In genomic region chr6:63598001-63598250, GRCh38 we compare ENCODE assay signal across 8 cellular contexts. TPM values are rescaled to one million over a fixed set of nuclear protein-coding genes. Genes with fewer than 3 reads are reported as not detected.
DNase-seq lines count a peak whose midpoint lies in the region; ATAC-seq, FAIRE-seq and TF ChIP-seq lines count a peak whose summit lies in the region.

No MANE protein-coding gene starts in this region.

- no peaks in the 10 kb centered on the region for H3K9me1 ChIP-seq in K562 (ENCODE audit: control insufficient read depth, insufficient read depth, low read length)

- H3K79me1 ChIP-seq in mesenchymal stem cell (replicated peaks; ENCODE audit: low read length, poor library complexity, severe bottlenecking): no peaks in the 10 kb centered on the region

- H3K4ac ChIP-seq in mesenchymal stem cell (ENCODE audit: low read depth in 1 of 2, low read length in 2 of 2): no peak overlapping the region

- ATAC-seq in Right ventricle myocardium inferior (peak; percentile 49), left ventricle myocardium superior (no peak), HG03520 (IDR thresholded peaks at IDR 0.05; ENCODE audit: unreplicated experiment) (peak; percentile 3), K562 (peak; percentile 53)

- no peak overlapping the region for H3K18ac ChIP-seq in mesenchymal stem cell (ENCODE audit: low read depth in 1 of 2, low read length in 2 of 2)

- H2AFZ ChIP-seq in K562 (ENCODE audit: low read depth, low read length) (peak overlapping the region; percentile 99), mesenchymal stem cell (ENCODE audit: low read depth, low read length) (no peak overlapping the region)

- H3K9me3 ChIP-seq in K562 (replicated peaks; ENCODE audit: control insufficient read depth, insufficient read depth, low read depth, low read length) (no peaks in the 10 kb centered on the region), mesenchymal stem cell (ENCODE audit: control insufficient read depth, low read length) (no peaks in the 10 kb centered on the region)

- H3K27ac ChIP-seq in K562 (ENCODE audit: extremely low read depth, low read depth, low read length) (no peak overlapping the region), mesenchymal stem cell (ENCODE audit: low read length, poor library complexity, severe bottlenecking) (peak overlapping the region; percentile 9), RWPE1 (no peak overlapping the region)

- CTCF ChIA-PET in K562 (lab: Yijun Ruan, JAX; ENCODE audit: low intra/inter-chr PET ratio): interaction anchor here (2.8 kb wide), 1 partner anchor 166 kb away, joined by 13 read pairs; no protein-coding TSS in a partner anchor
- CTCF ChIA-PET in RWPE1 (lab: Yijun Ruan, JAX): interaction anchor here (0.6 to 1.7 kb wide), 9 partner anchors 10 to 1163 kb away, joined by 3 to 9 read pairs (median 5); no protein-coding TSS in a partner anchor

- H3K27me3 ChIP-seq in K562 (ENCODE audit: control insufficient read depth in 2 of 2, insufficient read depth in 2 of 2, low read length in 2 of 2): no peaks in the 10 kb centered on the region
- H3K27me3 ChIP-seq in mesenchymal stem cell (ENCODE audit: control insufficient read depth in 1 of 2, insufficient read depth in 1 of 2, low read length in 2 of 2): no peaks in the 10 kb centered on the region

- no peak overlapping the region for H2AK5ac ChIP-seq in mesenchymal stem cell (ENCODE audit: low read length, severe bottlenecking)

- in situ Hi-C loops in K562 (cut with MboI): loop anchor here (5.0 kb wide), 1 partner anchor 164 kb away; no protein-coding TSS in a partner anchor

- no peak for TF ChIP-seq POLR2A in K562 (conservative IDR thresholded peaks at IDR 0.05)

- no peak overlapping the region for H4K8ac ChIP-seq in mesenchymal stem cell (ENCODE audit: low read length)

- H3K4me3 ChIP-seq in K562 (peak overlapping the region; percentile 43), mesenchymal stem cell (ENCODE audit: insufficient read depth in 1 of 2, low read depth in 1 of 2, low read length in 2 of 2) (peak overlapping the region in 1 of 2 experiments; percentile 81)

- intact Hi-C loops in Right ventricle myocardium inferior (cut with DNase I): loop anchor here (1.0 to 5.0 kb wide), 3 partner anchors 37 to 246 kb away; partner anchors contain the start of gene PHF3
- intact Hi-C loops in left ventricle myocardium superior (cut with micrococcal nuclease): loop anchor here (2.0 kb wide), 1 partner anchor 167 kb away; no protein-coding TSS in a partner anchor
- intact Hi-C loops in K562 (cut with micrococcal nuclease): loop anchor here (1.0 to 10.0 kb wide), 3 partner anchors 39 to 166 kb away; partner anchors contain the start of gene PHF3

- H3K4me2 ChIP-seq in K562 (ENCODE audit: insufficient read depth, low read length) (peak overlapping the region; percentile 97), mesenchymal stem cell (ENCODE audit: low read length, poor library complexity, severe bottlenecking) (peak overlapping the region; percentile 91)

- POLR2A ChIA-PET in K562 (lab: Yijun Ruan, JAX): interaction anchor here (0.6 to 2.8 kb wide), 4 partner anchors 7 to 65 kb away, joined by 3 to 14 read pairs (median 4); no protein-coding TSS in a partner anchor
- POLR2A ChIA-PET in RWPE1 (lab: Yijun Ruan, JAX; ENCODE audit: low non-redundant PET): no interaction called here

- TF ChIP-seq CTCF in K562 (IDR thresholded peaks at IDR 0.05 in 2 of 3, conservative IDR thresholded peaks at IDR 0.05 in 1 of 3; ENCODE audit: insufficient read depth in 2 of 3, low read depth in 1 of 3, low read length in 3 of 3): no peak
- no peak for TF ChIP-seq CTCF in RWPE1 (conservative IDR thresholded peaks at IDR 0.05; ENCODE audit: low read depth)

- no peak for TF ChIP-seq EP300 in K562 (IDR thresholded peaks at IDR 0.05; ENCODE audit: low read length)

- no peak for TF ChIP-seq RAD21 in K562 (CRISPR knock-in tag; conservative IDR thresholded peaks at IDR 0.05 in 1 of 2, IDR thresholded peaks at IDR 0.05 in 1 of 2)

- no peak overlapping the region for H3K14ac ChIP-seq in mesenchymal stem cell (ENCODE audit: low read length in 2 of 2)

- no peak overlapping the region for H3K9ac ChIP-seq in K562 (ENCODE audit: insufficient read depth in 1 of 2, low read depth in 2 of 2, low read length in 2 of 2)
- H3K9ac ChIP-seq in mesenchymal stem cell (ENCODE audit: low read length): peak overlapping the region; percentile 73

- H3K36me3 ChIP-seq in K562 (ENCODE audit: control insufficient read depth, insufficient read depth, low read length) (no peaks in the 10 kb centered on the region), mesenchymal stem cell (ENCODE audit: control insufficient read depth in 1 of 2, insufficient read depth in 2 of 2, low read depth in 1 of 2, low read length in 2 of 2) (no peaks in the 10 kb centered on the region)

- H2BK15ac ChIP-seq in mesenchymal stem cell (ENCODE audit: low read depth, poor library complexity, severe bottlenecking): no peak overlapping the region

- no peak overlapping the region for H3K23ac ChIP-seq in mesenchymal stem cell (ENCODE audit: low read length in 2 of 2)

- no TSS peak for BruUV-seq in K562 (replicated peaks; lab: Mats Ljungman, UMichigan)

- FAIRE-seq in K562 (lab: Jason Lieb, UNC): no peak

- H4K91ac ChIP-seq in mesenchymal stem cell (ENCODE audit: low read length): no peak overlapping the region

- H3K4me1 ChIP-seq in K562 (replicated peaks in 1 of 2; ENCODE audit: control insufficient read depth in 2 of 2, insufficient read depth in 2 of 2, low read length in 2 of 2) (peaks cover 0 to 4% of the 10 kb centered on the region in 2 experiments; a peak in 3 of 5 replicates), mesenchymal stem cell (ENCODE audit: control insufficient read depth, insufficient read depth, low read depth, low read length) (no peaks in the 10 kb centered on the region)

- H4K20me1 ChIP-seq in K562 (replicated peaks; ENCODE audit: control insufficient read depth, insufficient read depth, low read length): no peaks in the 10 kb centered on the region

- DNase-seq in Right ventricle myocardium inferior (ENCODE audit: missing footprints) (no peak), left ventricle myocardium superior (no peak), K562 (ENCODE audit: extremely low read depth in 1 of 4, low spot score in 3 of 4) (no peak), mesenchymal stem cell (no peak), amniotic stem cell (lab: John Stamatoyannopoulos, UW) (no peak), RWPE1 (ENCODE audit: low spot score) (no peak)
- DNase-seq in stimulated activated CD4-positive, alpha-beta T cell treated with anti-CD3 and anti-CD28 coated beads, Interleukin-2, amount 100 ng/mL, for 24 hours: no peak

- WGBS in K562 (ENCODE audit: insufficient coverage, low coverage, missing lambda C conversion rate): 1% methylated on average over 4 of the region's 4 CpGs
- 16% methylated on average over 4 of the region's 4 CpGs for WGBS in mesenchymal stem cell

- no peak overlapping the region for H2BK12ac ChIP-seq in mesenchymal stem cell (ENCODE audit: low read length in 2 of 2)

- H3K79me2 ChIP-seq in K562 (ENCODE audit: control insufficient read depth, insufficient read depth, low read length): no peaks in the 10 kb centered on the region

- no peak overlapping the region for H2BK120ac ChIP-seq in mesenchymal stem cell (ENCODE audit: low read depth, low read length)

- H2BK5ac ChIP-seq in mesenchymal stem cell (ENCODE audit: low read depth, low read length, poor library complexity, severe bottlenecking): no peak overlapping the region

RNA-seq across cellular contexts. Expression of gene PTP4A1, which starts 25.6 kb away (rescaled TPM):
- total RNA-seq in Right ventricle myocardium inferior (32.5 TPM), left ventricle myocardium superior (39.1 TPM), K562 (2014; rRNA removed) (13.1 and 14.6 TPM in 2 replicates), K562 (2014; rRNA removed; fragmentation: Illumina TruSeq; extraction: Trizol) (10.0 and 12.7 TPM in 2 replicates), K562 (2015; rRNA removed; fragmentation: Illumina TruSeq; extraction: Trizol) (9.7 and 10.3 TPM in 2 replicates), K562 (2021) (60.9 and 62.7 TPM in 2 replicates)
- 10.0 and 28.1 TPM in 2 replicates for total RNA-seq in K562 (2011; cell fraction: chromatin; rRNA removed; ENCODE audit: low replicate concordance)
- 10.7 and 10.8 TPM in 2 replicates for total RNA-seq in K562 (2011; cell fraction: nucleolus; rRNA removed)
- 15.0 and 29.0 TPM in 2 replicates for total RNA-seq in K562 (2011; cell fraction: nucleoplasm; rRNA removed)
- polyA plus RNA-seq in K562 (2011; rRNA removed) (17.1 and 17.9 TPM in 2 replicates), K562 (2014; fragmentation: Illumina TruSeq; extraction: Trizol) (57.0 and 67.5 TPM in 2 replicates), K562 (2014; fragmentation: Nextera tagmentation; extraction: Ambion mirVana) (10 to 100 TPM in 1 of 2 experiments, 1 to 10 TPM in 1; 3.7 to 13.6 TPM), K562 (2014; rRNA removed) (12.4 and 12.9 TPM in 2 replicates)
- polyA plus RNA-seq in K562 (2011; cell fraction: cytosol; rRNA removed): 1.9 and 10.8 TPM in 2 replicates
- 6.9 and 10.5 TPM in 2 replicates for polyA plus RNA-seq in K562 (2011; cell fraction: nucleus; rRNA removed)
- polyA plus RNA-seq in K562 (2012): 41.6 and 51.3 TPM in 2 replicates
- polyA minus RNA-seq in K562 (2011; rRNA and poly(A)+ RNA removed): 23.4 and 25.8 TPM in 2 replicates
- polyA minus RNA-seq in K562 (2011; cell fraction: cytosol; rRNA and poly(A)+ RNA removed): 24.8 and 25.0 TPM in 2 replicates
- 16.0 and 19.1 TPM in 2 replicates for polyA minus RNA-seq in K562 (2011; cell fraction: nucleus; rRNA and poly(A)+ RNA removed)
- polyA plus RNA-seq in mesenchymal stem cell (2013, experiment 1 of 2): 80.4 TPM
- polyA plus RNA-seq in mesenchymal stem cell (2013, experiment 2 of 2): 82.9 TPM

RNA-seq across cellular contexts. Expression of gene PHF3, which starts 37.7 kb away (rescaled TPM):
- total RNA-seq in Right ventricle myocardium inferior (33.4 TPM), left ventricle myocardium superior (37.7 TPM), K562 (2014; rRNA removed) (37.4 and 44.0 TPM in 2 replicates), K562 (2014; rRNA removed; fragmentation: Illumina TruSeq; extraction: Trizol) (49.3 and 58.9 TPM in 2 replicates), K562 (2015; rRNA removed; fragmentation: Illumina TruSeq; extraction: Trizol) (49.8 and 51.2 TPM in 2 replicates), K562 (2021) (32.8 and 35.6 TPM in 2 replicates)
- total RNA-seq in K562 (2011; cell fraction: chromatin; rRNA removed; ENCODE audit: low replicate concordance): 21.5 and 99.1 TPM in 2 replicates
- 30.0 and 37.5 TPM in 2 replicates for total RNA-seq in K562 (2011; cell fraction: nucleolus; rRNA removed)
- 61.8 and 108 TPM in 2 replicates for total RNA-seq in K562 (2011; cell fraction: nucleoplasm; rRNA removed)
- polyA plus RNA-seq in K562 (2011; rRNA removed) (21.8 and 28.5 TPM in 2 replicates), K562 (2014; fragmentation: Illumina TruSeq; extraction: Trizol) (27.1 and 30.9 TPM in 2 replicates), K562 (2014; fragmentation: Nextera tagmentation; extraction: Ambion mirVana) (1 to 10 TPM; 8.1 to 8.6 TPM), K562 (2014; rRNA removed) (16.7 and 21.6 TPM in 2 replicates)
- 5.0 and 8.2 TPM in 2 replicates for polyA plus RNA-seq in K562 (2011; cell fraction: cytosol; rRNA removed)
- 23.1 and 24.4 TPM in 2 replicates for polyA plus RNA-seq in K562 (2011; cell fraction: nucleus; rRNA removed)
- 18.3 and 19.4 TPM in 2 replicates for polyA plus RNA-seq in K562 (2012)
- 73.5 and 98.2 TPM in 2 replicates for polyA minus RNA-seq in K562 (2011; rRNA and poly(A)+ RNA removed)
- polyA minus RNA-seq in K562 (2011; cell fraction: cytosol; rRNA and poly(A)+ RNA removed): 28.0 and 30.5 TPM in 2 replicates
- 45.8 and 84.0 TPM in 2 replicates for polyA minus RNA-seq in K562 (2011; cell fraction: nucleus; rRNA and poly(A)+ RNA removed)
- polyA plus RNA-seq in mesenchymal stem cell (2013, experiment 1 of 2): 24.0 TPM
- 23.4 TPM for polyA plus RNA-seq in mesenchymal stem cell (2013, experiment 2 of 2)
